ENCODE assay signal across 20 cellular contexts in the genomic region with DNA sequence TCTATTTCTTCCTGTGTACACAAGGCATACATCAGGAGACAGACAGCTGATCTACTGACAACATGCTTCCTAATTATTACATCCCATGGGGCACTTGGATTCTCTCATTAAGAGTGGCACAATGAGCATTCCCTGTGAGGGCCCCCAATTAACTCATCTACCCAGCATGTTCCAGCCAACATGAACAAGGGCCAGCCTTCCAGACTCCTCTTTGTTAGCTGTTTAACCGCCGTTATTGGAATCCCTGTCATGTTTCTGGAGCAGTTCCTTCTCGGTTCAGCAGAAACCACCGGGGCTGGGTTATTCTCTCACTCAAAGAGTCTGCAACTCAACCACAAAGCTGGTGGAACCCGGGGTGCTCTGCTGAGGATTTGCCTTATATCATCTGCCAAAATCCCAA.
"Had no signal": no experiment of that assay in that cellular context is flagged by ENCODE, and none has a peak within 500 bp of the region (broad histone marks: within the 10 kb centered on the region; RNA-seq: fewer than 3 reads in every experiment).

No MANE protein-coding gene starts in this region.

- ATAC-seq: effector memory CD8-positive, alpha-beta T cell; left cardiac atrium; lower lobe of right lung; natural killer cell; right cardiac atrium had no signal

- H3K4me3 Mint-ChIP-seq: effector memory CD8-positive, alpha-beta T cell; immature natural killer cell; memory B cell; mesothelial cell of epicardium; natural killer cell; neural crest cell had no signal

- H3K27me3 ChIP-seq: esophagus squamous epithelium had no signal

- H3K27ac Mint-ChIP-seq: effector memory CD8-positive, alpha-beta T cell; immature natural killer cell; memory B cell; mesothelial cell of epicardium; natural killer cell had no signal

- H3K27ac ChIP-seq: epithelial cell of prostate, left ventricle myocardium inferior, lower lobe of right lung, stomach, thoracic aorta had no signal

- H3K4me1 Mint-ChIP-seq: immature natural killer cell, mesothelial cell of epicardium, natural killer cell had no signal

- H3K36me3 Mint-ChIP-seq: immature natural killer cell, memory B cell, mesothelial cell of epicardium, natural killer cell had no signal

- H3K9me3 Mint-ChIP-seq: effector memory CD8-positive, alpha-beta T cell; immature natural killer cell; memory B cell; natural killer cell had no signal

- DNase-seq: effector memory CD8-positive, alpha-beta T cell; esophagus squamous epithelium; foreskin fibroblast; immature natural killer cell; left cardiac atrium; left ventricle myocardium inferior; lower lobe of right lung; natural killer cell; posterior cingulate gyrus; right cardiac atrium; small intestine; stimulated activated CD4-positive, alpha-beta T cell treated with anti-CD3 and anti-CD28 coated beads, Interleukin-12 subunit alpha, Interleukin-12 subunit beta, amount 100 ng/mL, for 4 hours; stimulated activated naive CD4-positive, alpha-beta T cell; stomach; trophoblast cell had no signal
